ENCODE assay signal across 34 cellular contexts in the genomic region with DNA sequence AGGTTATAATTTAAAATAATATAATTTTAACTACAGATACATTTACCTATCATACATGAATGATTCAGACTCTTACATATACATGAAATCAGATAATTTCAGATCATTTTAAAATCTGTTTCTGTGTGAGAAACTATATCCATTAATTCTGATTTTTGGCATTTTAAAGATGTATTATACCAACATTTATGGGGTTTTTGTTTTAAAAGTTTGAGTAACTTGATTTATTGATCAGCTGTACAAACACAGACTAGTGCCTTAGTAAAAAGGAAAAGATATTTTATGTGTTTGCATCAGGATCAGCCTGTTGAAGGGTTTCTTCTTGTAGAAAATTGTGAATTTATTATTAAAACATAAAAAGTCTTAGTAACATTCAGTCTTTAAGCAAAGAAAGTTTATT.
"Had no signal": no experiment of that assay in that cellular context is flagged by ENCODE, and none has a peak within 500 bp of the region (broad histone marks: within the 10 kb centered on the region; RNA-seq: fewer than 3 reads in every experiment).

No MANE protein-coding gene starts in this region.

- ATAC-seq: activated CD8-positive, alpha-beta T cell treated with anti-CD3 and anti-CD28 coated beads, Interleukin-2, amount 10 ng/mL, durations not matched to agents 7 days and 5 days; PC-3; SK-N-SH treated with all-trans-retinoic acid at 6 μM for 48 hours had no signal

- H3K9me3 Mint-ChIP-seq: activated naive CD4-positive, alpha-beta T cell treated with anti-CD3 and anti-CD28 coated beads, Interleukin-2, amount 50 U/mL, for 24 hours; activated naive CD8-positive, alpha-beta T cell treated with anti-CD3 and anti-CD28 coated beads, Interleukin-2, amount 10 ng/mL, durations not matched to agents 7 days and 5 days; activated T-cell treated with anti-CD3 and anti-CD28 coated beads, Interleukin-2, amount 50 U/mL, for 24 hours; activated T-helper 2 cell treated with anti-CD3 and anti-CD28 coated beads, Interferon-gamma antibody, Interleukin-2, Interleukin-4, amounts not matched to agents 10 μg/mL and 5 μg/mL and 100 μg/mL, durations not matched to agents 14 hours and 24 hours and 36 hours; brain had no signal

- H3K27ac ChIP-seq: adrenal gland, KMS-11, RWPE1, WERI-Rb-1 had no signal

- H3K4me1 Mint-ChIP-seq: activated naive CD4-positive, alpha-beta T cell treated with anti-CD3 and anti-CD28 coated beads, Interleukin-2, amount 50 U/mL, for 24 hours had no signal

- H3K27me3 ChIP-seq: adrenal gland had no signal

- DNase-seq: activated CD4-positive, alpha-beta T cell treated with anti-CD3 and anti-CD28 coated beads for 1 hour; activated CD4-positive, alpha-beta T cell treated with anti-CD3 and anti-CD28 coated beads for 48 hours; activated CD4-positive, alpha-beta T cell treated with anti-CD3 and anti-CD28 coated beads, Interleukin-2, amount 50 U/mL, for 4 hours; activated CD4-positive, CD25-positive, alpha-beta regulatory T cell; activated CD8-positive, alpha-beta T cell treated with anti-CD3 and anti-CD28 coated beads, Interleukin-2, amount 10 ng/mL, durations not matched to agents 7 days and 5 days; activated gamma-delta T cell; activated naive CD4-positive, alpha-beta T cell treated with Interleukin-2 at 50 U/mL for 16 hours; activated naive CD8-positive, alpha-beta T cell treated with anti-CD3 and anti-CD28 coated beads, Interleukin-2, amount 10 ng/mL, durations not matched to agents 7 days and 5 days; activated T-cell treated with anti-CD3 and anti-CD28 coated beads, Interleukin-2, amount 50 U/mL, for 24 hours; adrenal gland; cerebellar nuclear complex; NCI-H1105; NCI-H1417 treated with DMSO at 0.1 percent for 48 hours; NCI-H1930; NCI-H2081 treated with DMSO at 0.1 percent for 48 hours; NCI-H345; NCI-H510A; NCI-H526; NCI-H748 treated with DMSO at 0.1 percent for 48 hours; NK-92 treated with Interleukin-12 subunit alpha and Interleukin-12 subunit beta, amount 100 ng/mL, for 24 hours; PC-3; SIG-M5; T-helper 1 cell; T-helper 2 cell; T1000; WERI-Rb-1 had no signal

- H3K4me3 Mint-ChIP-seq: activated CD8-positive, alpha-beta T cell treated with anti-CD3 and anti-CD28 coated beads, Interleukin-2, amount 10 ng/mL, durations not matched to agents 7 days and 5 days; activated naive CD4-positive, alpha-beta T cell treated with anti-CD3 and anti-CD28 coated beads, Interleukin-2, amount 50 U/mL, for 24 hours; activated naive CD8-positive, alpha-beta T cell treated with anti-CD3 and anti-CD28 coated beads, Interleukin-2, amount 10 ng/mL, durations not matched to agents 7 days and 5 days; activated T-cell treated with anti-CD3 and anti-CD28 coated beads, Interleukin-2, amount 50 U/mL, for 24 hours; brain had no signal

- H3K36me3 ChIP-seq: adrenal gland, WERI-Rb-1 had no signal

- FAIRE-seq: bronchial epithelial cell, RCC 7860 had no signal

- H3K27me3 Mint-ChIP-seq: activated naive CD4-positive, alpha-beta T cell treated with anti-CD3 and anti-CD28 coated beads, Interleukin-2, amount 50 U/mL, for 24 hours; activated naive CD8-positive, alpha-beta T cell treated with anti-CD3 and anti-CD28 coated beads, Interleukin-2, amount 10 ng/mL, durations not matched to agents 7 days and 5 days; activated T-cell treated with anti-CD3 and anti-CD28 coated beads, Interleukin-2, amount 50 U/mL, for 24 hours; brain had no signal

- H3K27ac Mint-ChIP-seq: activated CD8-positive, alpha-beta T cell treated with anti-CD3 and anti-CD28 coated beads, Interleukin-2, amount 10 ng/mL, durations not matched to agents 7 days and 5 days; activated naive CD4-positive, alpha-beta T cell treated with anti-CD3 and anti-CD28 coated beads, Interleukin-2, amount 50 U/mL, for 24 hours; activated naive CD8-positive, alpha-beta T cell treated with anti-CD3 and anti-CD28 coated beads, Interleukin-2, amount 10 ng/mL, durations not matched to agents 7 days and 5 days; activated T-cell treated with anti-CD3 and anti-CD28 coated beads, Interleukin-2, amount 50 U/mL, for 24 hours; activated T-helper 2 cell treated with anti-CD3 and anti-CD28 coated beads, Interferon-gamma antibody, Interleukin-2, Interleukin-4, amounts not matched to agents 10 μg/mL and 5 μg/mL and 100 μg/mL, durations not matched to agents 14 hours and 24 hours and 36 hours; brain had no signal

- H3K4me1 ChIP-seq: adrenal gland had no signal

- H3K4me3 ChIP-seq: adrenal gland had no signal
